In the genomic region with DNA sequence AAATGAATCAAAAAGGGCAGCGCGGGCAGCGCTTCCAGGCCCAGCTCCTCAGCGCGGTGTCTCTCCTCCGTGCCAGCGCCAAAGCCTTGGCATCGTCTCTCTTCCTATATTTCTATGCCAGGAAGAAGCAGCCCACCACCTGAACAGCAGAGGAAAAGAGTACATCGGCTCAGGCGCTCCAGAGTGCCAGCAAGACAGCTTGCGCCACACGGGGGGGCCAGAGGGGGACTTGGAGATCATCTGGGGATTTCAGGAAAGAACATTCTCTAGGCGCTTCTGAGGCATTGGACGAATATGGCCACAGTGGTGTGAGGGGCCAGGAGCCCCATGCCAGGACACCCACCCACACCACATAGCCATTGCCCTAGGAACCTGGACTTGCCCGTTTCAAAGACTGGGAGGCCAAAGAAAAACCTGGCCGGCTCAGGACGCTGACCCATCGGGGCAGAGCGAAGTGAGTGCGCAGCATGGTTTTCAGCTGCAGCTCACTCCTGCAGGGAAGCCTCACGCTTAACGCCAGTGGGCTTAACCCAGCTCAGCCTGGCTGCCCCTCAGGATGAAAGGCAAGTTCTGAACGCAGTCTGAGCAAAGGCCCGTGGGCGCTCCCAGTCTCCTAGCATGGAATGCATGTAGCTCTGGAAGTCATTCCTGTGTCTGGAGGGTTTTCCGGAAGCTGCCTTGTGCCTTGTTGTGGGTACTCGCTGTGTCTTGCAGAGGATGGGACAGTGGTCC, we compare ENCODE assay signal across 1 cellular context.
TF ChIP-seq lines count a peak whose summit lies in the region.

No MANE protein-coding gene starts in this region.

TF ChIP-seq in HepG2, 621 proteins besides CTCF, POLR2A, EP300 and RAD21 (continued from another document):
- TF ChIP-seq, protein P1, sequence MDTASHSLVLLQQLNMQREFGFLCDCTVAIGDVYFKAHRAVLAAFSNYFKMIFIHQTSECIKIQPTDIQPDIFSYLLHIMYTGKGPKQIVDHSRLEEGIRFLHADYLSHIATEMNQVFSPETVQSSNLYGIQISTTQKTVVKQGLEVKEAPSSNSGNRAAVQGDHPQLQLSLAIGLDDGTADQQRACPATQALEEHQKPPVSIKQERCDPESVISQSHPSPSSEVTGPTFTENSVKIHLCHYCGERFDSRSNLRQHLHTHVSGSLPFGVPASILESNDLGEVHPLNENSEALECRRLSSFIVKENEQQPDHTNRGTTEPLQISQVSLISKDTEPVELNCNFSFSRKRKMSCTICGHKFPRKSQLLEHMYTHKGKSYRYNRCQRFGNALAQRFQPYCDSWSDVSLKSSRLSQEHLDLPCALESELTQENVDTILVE (CRISPR knock-in tag; IDR thresholded peaks at IDR 0.05): no peak
- no peak for TF ChIP-seq ZC3H4 (CRISPR knock-in tag; IDR thresholded peaks at IDR 0.05; ENCODE audit: borderline replicate concordance)
